Comparison of ENCODE assay signal across 7 cellular contexts in the genomic region with DNA sequence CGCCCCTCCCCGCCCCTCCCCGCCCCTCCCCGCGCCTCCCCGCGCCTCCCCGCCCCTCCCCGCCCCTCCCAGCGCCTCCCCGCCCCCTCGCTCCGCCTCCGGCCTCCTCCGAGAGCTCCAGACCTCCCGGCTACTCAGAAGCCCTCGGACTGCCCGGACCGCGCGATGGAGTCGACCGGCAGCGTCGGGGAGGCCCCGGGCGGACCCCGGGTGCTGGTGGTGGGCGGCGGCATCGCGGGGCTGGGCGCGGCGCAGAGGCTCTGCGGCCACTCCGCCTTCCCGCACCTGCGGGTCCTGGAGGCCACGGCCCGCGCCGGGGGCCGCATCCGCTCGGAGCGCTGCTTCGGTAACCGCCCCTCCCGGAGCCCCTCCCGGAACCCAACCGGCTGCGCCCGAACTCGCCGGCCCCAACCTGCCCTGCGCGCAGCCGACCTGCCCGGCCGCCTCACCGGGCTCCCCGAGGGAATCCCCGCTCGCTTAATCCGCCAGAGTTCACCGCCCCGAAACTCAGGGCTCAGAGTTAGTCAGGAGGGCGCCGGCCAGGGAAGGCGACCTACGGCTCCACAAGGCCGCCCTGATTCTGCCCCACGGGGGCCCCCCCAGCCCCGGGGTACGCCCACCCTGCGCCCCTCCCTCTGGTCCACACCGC. TPM values are rescaled to one million over a fixed set of nuclear protein-coding genes. Genes with fewer than 3 reads are reported as not detected.
DNase-seq lines count a peak whose midpoint lies in the region; ATAC-seq and TF ChIP-seq lines count a peak whose summit lies in the region.

A gene (plus strand): TSS at position 111 of the 649 bp plus-strand sequence. CDS start 55 bp downstream, at position 166.

- H3K9me3 ChIP-seq in HEK293 (ENCODE audit: control insufficient read depth, insufficient read depth, low read depth, low read length) = no peaks in the 10 kb centered on the region

- H3K27ac ChIP-seq in HEK293 (ENCODE audit: extremely low read depth, low read depth, low read length) = no peak within 1 kb of the TSS; the same call in 1 of the 2 replicates

- peaks cover 5% of the 10 kb centered on the region for H3K27me3 Mint-ChIP-seq in activated T-helper 2 cell treated with anti-CD3 and anti-CD28 coated beads, Interferon-gamma antibody, Interleukin-2, Interleukin-4, amounts not matched to agents 10 μg/mL and 5 μg/mL and 100 μg/mL, durations not matched to agents 14 hours and 24 hours and 36 hours (ENCODE audit: low read depth)
- H3K27me3 Mint-ChIP-seq in nephron (ENCODE audit: low read depth) = peaks cover 5% of the 10 kb centered on the region

- DNase-seq in NCI-H510A treated with DMSO at 0.1 percent for 48 hours (lab: John Stamatoyannopoulos, UW) (peak; percentile 26), fibroblast of the aortic adventitia (ENCODE audit: low read depth) (peak; percentile 56), ureter (ENCODE audit: low spot score) (peak; percentile 75)
- DNase-seq in activated T-helper 2 cell treated with anti-CD3 and anti-CD28 coated beads, Interferon-gamma antibody, Interleukin-2, Interleukin-4, amounts not matched to agents 10 μg/mL and 5 μg/mL and 100 μg/mL, durations not matched to agents 14 hours and 24 hours and 36 hours (ENCODE audit: low spot score) = peak; percentile 59

- POLR2A ChIA-PET in HEK293 (lab: Yijun Ruan, JAX) = interaction anchor here (1.3 to 1.4 kb wide), 2 partner anchors 9 to 17 kb away, joined by 3 read pairs; no protein-coding TSS in a partner anchor

- peaks cover 6% of the 10 kb centered on the region; the same call in 1 of the 2 replicates for H3K4me1 ChIP-seq in HEK293 (ENCODE audit: control insufficient read depth, insufficient read depth, low read length)

- intact Hi-C loops in activated T-helper 2 cell treated with anti-CD3 and anti-CD28 coated beads, Interferon-gamma antibody, Interleukin-2, Interleukin-4, amounts not matched to agents 10 μg/mL and 5 μg/mL and 100 μg/mL, durations not matched to agents 14 hours and 24 hours and 36 hours (cut with micrococcal nuclease) = loop anchor here (2.0 to 5.0 kb wide), 2 partner anchors 70 to 842 kb away; a partner anchor contains a TSS

- no peak for TF ChIP-seq CTCF in HEK293 (tag by site-specific recombination; IDR thresholded peaks at IDR 0.05)
- no peak for TF ChIP-seq CTCF in fibroblast of the aortic adventitia (IDR thresholded peaks at IDR 0.05; ENCODE audit: insufficient read depth, low read length)
- TF ChIP-seq CTCF in nephron (IDR thresholded peaks at IDR 0.05; ENCODE audit: unreplicated experiment in 3 of 3) = no peak

- CTCF ChIA-PET in HEK293 (lab: Yijun Ruan, JAX) = interaction anchor here (0.9 kb wide), 1 partner anchor 63 kb away, joined by 3 read pairs; no protein-coding TSS in a partner anchor

- no peaks in the 10 kb centered on the region for H3K9me3 Mint-ChIP-seq in activated T-helper 2 cell treated with anti-CD3 and anti-CD28 coated beads, Interferon-gamma antibody, Interleukin-2, Interleukin-4, amounts not matched to agents 10 μg/mL and 5 μg/mL and 100 μg/mL, durations not matched to agents 14 hours and 24 hours and 36 hours
- no peaks in the 10 kb centered on the region for H3K9me3 Mint-ChIP-seq in nephron

- H3K36me3 Mint-ChIP-seq in activated T-helper 2 cell treated with anti-CD3 and anti-CD28 coated beads, Interferon-gamma antibody, Interleukin-2, Interleukin-4, amounts not matched to agents 10 μg/mL and 5 μg/mL and 100 μg/mL, durations not matched to agents 14 hours and 24 hours and 36 hours (ENCODE audit: low read depth) = peaks cover 8% of the 10 kb centered on the region
- peaks cover 3% of the 10 kb centered on the region for H3K36me3 Mint-ChIP-seq in nephron (ENCODE audit: low read depth)

- H3K4me3 ChIP-seq in HEK293 (ENCODE audit: low read depth, low read length) = peak within 1 kb of the TSS; percentile 50
- H3K4me3 ChIP-seq in fibroblast of the aortic adventitia (ENCODE audit: low read depth, low read length) = peak within 1 kb of the TSS; percentile 74

- H3K36me3 ChIP-seq in HEK293 (ENCODE audit: control insufficient read depth in 2 of 2, insufficient read depth in 1 of 2, low read length in 2 of 2) = peaks cover 0 to 4% of the 10 kb centered on the region in 2 experiments; a peak in 1 of 3 replicates

- H3K27ac Mint-ChIP-seq in activated T-helper 2 cell treated with anti-CD3 and anti-CD28 coated beads, Interferon-gamma antibody, Interleukin-2, Interleukin-4, amounts not matched to agents 10 μg/mL and 5 μg/mL and 100 μg/mL, durations not matched to agents 14 hours and 24 hours and 36 hours = no peak within 1 kb of the TSS
- peak within 1 kb of the TSS; percentile 23 to 61 (median 60) for H3K27ac Mint-ChIP-seq in nephron

- peak; percentile 38 for ATAC-seq in GM18499 (IDR thresholded peaks at IDR 0.05; ENCODE audit: insufficient read depth, unreplicated experiment)

- H3K4me3 Mint-ChIP-seq in activated T-helper 2 cell treated with anti-CD3 and anti-CD28 coated beads, Interferon-gamma antibody, Interleukin-2, Interleukin-4, amounts not matched to agents 10 μg/mL and 5 μg/mL and 100 μg/mL, durations not matched to agents 14 hours and 24 hours and 36 hours (ENCODE audit: low read depth) = peak within 1 kb of the TSS; percentile 70
- peak within 1 kb of the TSS; percentile 84 to 88 (median 86) for H3K4me3 Mint-ChIP-seq in nephron

- peaks cover 6% of the 10 kb centered on the region for H3K4me1 Mint-ChIP-seq in activated T-helper 2 cell treated with anti-CD3 and anti-CD28 coated beads, Interferon-gamma antibody, Interleukin-2, Interleukin-4, amounts not matched to agents 10 μg/mL and 5 μg/mL and 100 μg/mL, durations not matched to agents 14 hours and 24 hours and 36 hours (ENCODE audit: low read depth)
- H3K4me1 Mint-ChIP-seq in nephron = peaks cover 15% of the 10 kb centered on the region

TF ChIP-seq in HEK293, 187 proteins besides CTCF, POLR2A, EP300 and RAD21:
- TF ChIP-seq, protein P1, sequence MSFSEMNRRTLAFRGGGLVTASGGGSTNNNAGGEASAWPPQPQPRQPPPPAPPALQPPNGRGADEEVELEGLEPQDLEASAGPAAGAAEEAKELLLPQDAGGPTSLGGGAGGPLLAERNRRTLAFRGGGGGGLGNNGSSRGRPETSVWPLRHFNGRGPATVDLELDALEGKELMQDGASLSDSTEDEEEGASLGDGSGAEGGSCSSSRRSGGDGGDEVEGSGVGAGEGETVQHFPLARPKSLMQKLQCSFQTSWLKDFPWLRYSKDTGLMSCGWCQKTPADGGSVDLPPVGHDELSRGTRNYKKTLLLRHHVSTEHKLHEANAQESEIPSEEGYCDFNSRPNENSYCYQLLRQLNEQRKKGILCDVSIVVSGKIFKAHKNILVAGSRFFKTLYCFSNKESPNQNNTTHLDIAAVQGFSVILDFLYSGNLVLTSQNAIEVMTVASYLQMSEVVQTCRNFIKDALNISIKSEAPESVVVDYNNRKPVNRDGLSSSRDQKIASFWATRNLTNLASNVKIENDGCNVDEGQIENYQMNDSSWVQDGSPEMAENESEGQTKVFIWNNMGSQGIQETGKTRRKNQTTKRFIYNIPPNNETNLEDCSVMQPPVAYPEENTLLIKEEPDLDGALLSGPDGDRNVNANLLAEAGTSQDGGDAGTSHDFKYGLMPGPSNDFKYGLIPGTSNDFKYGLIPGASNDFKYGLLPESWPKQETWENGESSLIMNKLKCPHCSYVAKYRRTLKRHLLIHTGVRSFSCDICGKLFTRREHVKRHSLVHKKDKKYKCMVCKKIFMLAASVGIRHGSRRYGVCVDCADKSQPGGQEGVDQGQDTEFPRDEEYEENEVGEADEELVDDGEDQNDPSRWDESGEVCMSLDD (tag by site-specific recombination; IDR thresholded peaks at IDR 0.05) = 0 out of 2 replicates have a peak, but pooled peaks have one; percentile 27
- TF ChIP-seq FEZF1 (tag by site-specific recombination; IDR thresholded peaks at IDR 0.05) = no peak
- peak; percentile 24; the same call in 1 of the 2 replicates for TF ChIP-seq KLF10 (tag by site-specific recombination; IDR thresholded peaks at IDR 0.05)
- TF ChIP-seq ZNF404 (tag by site-specific recombination; IDR thresholded peaks at IDR 0.05) = no peak

RNA-seq across cellular contexts. Expression of the gene that starts here (rescaled TPM):
- total RNA-seq in activated T-helper 2 cell treated with anti-CD3 and anti-CD28 coated beads, Interferon-gamma antibody, Interleukin-2, Interleukin-4, amounts not matched to agents 10 μg/mL and 5 μg/mL and 100 μg/mL, durations not matched to agents 14 hours and 24 hours and 36 hours = 11.9 and 13.2 TPM in 2 replicates
- total RNA-seq in fibroblast of the aortic adventitia (ENCODE audit: low replicate concordance) = 4.9 and 5.4 TPM in 2 replicates
- 5.2 TPM for total RNA-seq in ureter
